Comparison of ENCODE assay signal across 8 cellular contexts in the genomic region with DNA sequence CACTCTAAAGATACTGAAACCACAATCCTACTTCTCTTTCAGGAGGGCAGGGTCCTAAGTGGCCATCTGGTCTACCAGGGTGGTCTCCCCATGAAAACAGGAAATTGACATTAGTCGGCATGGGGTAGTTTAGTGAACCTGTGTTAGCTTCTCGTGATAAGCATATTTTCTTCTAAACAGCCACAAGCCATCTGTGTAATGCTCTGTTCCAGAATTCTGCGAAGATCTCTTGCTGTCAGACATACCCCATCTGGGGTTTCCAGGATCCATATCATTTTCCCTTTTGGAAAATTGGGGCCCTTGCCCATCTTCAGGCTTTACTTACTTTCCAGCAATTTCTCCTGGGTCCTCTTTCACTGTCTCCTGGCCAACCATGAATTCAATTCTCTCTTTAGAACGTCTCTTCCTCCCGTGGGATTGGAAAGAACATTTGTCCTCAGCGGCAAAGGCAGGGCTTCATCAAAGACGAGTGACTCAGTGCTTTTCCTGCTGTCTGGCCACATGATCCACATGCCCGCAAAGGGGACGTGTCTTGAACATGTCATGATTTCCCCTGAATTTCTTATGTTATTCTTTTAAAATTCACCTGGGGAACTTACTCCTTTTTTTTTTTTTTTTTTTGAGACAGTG. TPM values are rescaled to one million over a fixed set of nuclear protein-coding genes. Genes with fewer than 3 reads are reported as not detected.
A peak's percentile ranks its signal among the peaks of the same experiment; 100 is the strongest.
DNase-seq lines count a peak whose midpoint lies in the region; ATAC-seq, FAIRE-seq and TF ChIP-seq lines count a peak whose summit lies in the region.

No MANE protein-coding gene starts in this region.

- peak overlapping the region; percentile 73 for H3K4me2 ChIP-seq in IMR-90 (ENCODE audit: low read depth, low read length)
- peak overlapping the region; percentile 21 for H3K4me2 ChIP-seq in K562 (ENCODE audit: insufficient read depth, low read length)

- H3K4me1 ChIP-seq in A673 (ENCODE audit: insufficient read depth, low read length, poor library complexity, severe bottlenecking) (peaks cover 9% of the 10 kb centered on the region), IMR-90 (ENCODE audit: control insufficient read depth, insufficient read depth, low read length) (peaks cover 9% of the 10 kb centered on the region; the same call in 1 of the 2 replicates), K562 (replicated peaks in 1 of 2; ENCODE audit: control insufficient read depth in 2 of 2, insufficient read depth in 2 of 2, low read length in 2 of 2) (peaks cover 14 to 16% of the 10 kb centered on the region in 2 experiments; a peak in 4 of 5 replicates)

- no peaks in the 10 kb centered on the region for H3K79me1 ChIP-seq in IMR-90 (ENCODE audit: low read depth in 1 of 2, low read length in 2 of 2)

- TF ChIP-seq EP300 in K562 (IDR thresholded peaks at IDR 0.05; ENCODE audit: low read length): no peak

- BruUV-seq in A673 (replicated peaks; lab: Mats Ljungman, UMichigan): no TSS peak
- BruUV-seq in IMR-90 (replicated peaks; lab: Mats Ljungman, UMichigan): no TSS peak
- no TSS peak for BruUV-seq in K562 (replicated peaks; lab: Mats Ljungman, UMichigan)

- H4K20me1 ChIP-seq in IMR-90 (ENCODE audit: insufficient read depth, low read length): no peaks in the 10 kb centered on the region; the same call in 1 of the 2 replicates
- H4K20me1 ChIP-seq in K562 (replicated peaks; ENCODE audit: control insufficient read depth, insufficient read depth, low read length): no peaks in the 10 kb centered on the region; the same call in 1 of the 2 replicates

- peak overlapping the region; percentile 51; the same call in 1 of the 2 replicates for H4K5ac ChIP-seq in IMR-90 (ENCODE audit: low read depth, low read length)

- H3K4me3 ChIP-seq in A673 (ENCODE audit: low read depth, low read length, poor library complexity, severe bottlenecking) (no peak overlapping the region), IMR-90 (ENCODE audit: insufficient read depth, low read depth, low read length) (no peak overlapping the region), K562 (no peak overlapping the region)

- no peak for TF ChIP-seq RAD21 in IMR-90 (IDR thresholded peaks at IDR 0.05; ENCODE audit: low read length)
- TF ChIP-seq RAD21 in K562 (CRISPR knock-in tag; conservative IDR thresholded peaks at IDR 0.05 in 1 of 2, IDR thresholded peaks at IDR 0.05 in 1 of 2): no peak

- H4K8ac ChIP-seq in IMR-90 (ENCODE audit: low read depth in 2 of 2, low read length in 2 of 2): peak overlapping the region in 1 of 2 experiments; percentile 79; a peak in 2 of 4 replicates

- peak overlapping the region; percentile 74 for H2BK5ac ChIP-seq in IMR-90 (ENCODE audit: low read depth, low read length, poor library complexity, severe bottlenecking)

- peak overlapping the region; percentile 65; the same call in 1 of the 2 replicates for H3K4ac ChIP-seq in IMR-90 (ENCODE audit: low read depth, low read length)

- CTCF ChIA-PET in A673 (lab: Charles Lee) (no interaction called here), IMR-90 (lab: Yijun Ruan, JAX) (no interaction called here), K562 (lab: Yijun Ruan, JAX; ENCODE audit: low intra/inter-chr PET ratio) (no interaction called here)

- H3K23ac ChIP-seq in IMR-90 (ENCODE audit: low read depth, low read length): peak overlapping the region; percentile 55; the same call in 1 of the 2 replicates

- peak overlapping the region; percentile 63; the same call in 1 of the 2 replicates for H3K18ac ChIP-seq in IMR-90 (ENCODE audit: low read depth, low read length)

- TF ChIP-seq CTCF in A673 (conservative IDR thresholded peaks at IDR 0.05; ENCODE audit: low read depth, low read length) (no peak), IMR-90 (conservative IDR thresholded peaks at IDR 0.05; ENCODE audit: low read depth, low read length) (no peak), K562 (IDR thresholded peaks at IDR 0.05 in 2 of 3, conservative IDR thresholded peaks at IDR 0.05 in 1 of 3; ENCODE audit: insufficient read depth in 2 of 3, low read depth in 1 of 3, low read length in 3 of 3) (no peak)

- dilution Hi-C loops in IMR-90 (cut with HindIII; ENCODE audit: low sequenced_read_pairs, unreplicated experiment): no loop called here

- H3K36me3 ChIP-seq in A673 (ENCODE audit: insufficient read depth, low read length, poor library complexity, severe bottlenecking): no peaks in the 10 kb centered on the region
- no peaks in the 10 kb centered on the region for H3K36me3 ChIP-seq in IMR-90 (ENCODE audit: control insufficient read depth, insufficient read depth, low read length)
- no peaks in the 10 kb centered on the region for H3K36me3 ChIP-seq in K562 (ENCODE audit: control insufficient read depth, insufficient read depth, low read length)

- H2BK15ac ChIP-seq in IMR-90 (ENCODE audit: low read depth, low read length): peak overlapping the region; percentile 10; the same call in 1 of the 3 replicates

- peak overlapping the region; percentile 29 for H2AK9ac ChIP-seq in IMR-90 (replicated peaks; ENCODE audit: low read depth, low read length, poor library complexity)

- no peaks in the 10 kb centered on the region for H3K79me2 ChIP-seq in K562 (ENCODE audit: control insufficient read depth, insufficient read depth, low read length)

- peak overlapping the region; percentile 24 for H3K9ac ChIP-seq in IMR-90 (ENCODE audit: low read depth, low read length)
- no peak overlapping the region for H3K9ac ChIP-seq in K562 (ENCODE audit: insufficient read depth in 1 of 2, low read depth in 2 of 2, low read length in 2 of 2)

- peak overlapping the region; percentile 79; the same call in 1 of the 2 replicates for H2AK5ac ChIP-seq in IMR-90 (ENCODE audit: low read depth, low read length)

- no CpG with 5 or more reads among the region's 9 CpGs for WGBS in IMR-90 (ENCODE audit: extremely low coverage in 2 of 2, insufficient read length in 1 of 2), 2 experiments
- WGBS in K562 (ENCODE audit: insufficient coverage, low coverage, missing lambda C conversion rate): 5% methylated on average over 9 of the region's 9 CpGs

- H3K9me3 ChIP-seq in A673 (ENCODE audit: low read depth, low read length, poor library complexity, severe bottlenecking) (no peaks in the 10 kb centered on the region), IMR-90 (ENCODE audit: control insufficient read depth, insufficient read depth, low read length) (no peaks in the 10 kb centered on the region), K562 (replicated peaks; ENCODE audit: control insufficient read depth, insufficient read depth, low read depth, low read length) (0 out of 2 replicates have a peak, but pooled peaks cover 3% of the 10 kb centered on the region)

- peak overlapping the region; percentile 80 for H2BK20ac ChIP-seq in IMR-90 (ENCODE audit: low read depth, low read length)

- H4K91ac ChIP-seq in IMR-90 (ENCODE audit: insufficient read depth, low read depth, low read length): no peak overlapping the region; the same call in 1 of the 2 replicates

- H3K9me1 ChIP-seq in IMR-90 (ENCODE audit: insufficient read depth, low read length): no peaks in the 10 kb centered on the region
- H3K9me1 ChIP-seq in K562 (ENCODE audit: control insufficient read depth, insufficient read depth, low read length): no peaks in the 10 kb centered on the region

- in situ Hi-C loops in IMR-90 (cut with MboI; ENCODE audit: low sequenced_read_pairs): no loop called here
- in situ Hi-C loops in K562 (cut with MboI): no loop called here

- TF ChIP-seq POLR2A in IMR-90 (IDR thresholded peaks at IDR 0.05; ENCODE audit: low read depth, low read length) (no peak), K562 (conservative IDR thresholded peaks at IDR 0.05) (no peak)

- H2AFZ ChIP-seq in IMR-90 (replicated peaks; ENCODE audit: low read length, poor library complexity) (peak overlapping the region; percentile 17), K562 (ENCODE audit: low read depth, low read length) (peak overlapping the region; percentile 82)

- peak overlapping the region; percentile 88; the same call in 1 of the 2 replicates for H2BK120ac ChIP-seq in IMR-90 (ENCODE audit: low read depth, low read length)

- peak overlapping the region; percentile 62 for H3K14ac ChIP-seq in IMR-90 (replicated peaks; ENCODE audit: low read depth, low read length)

- peak; percentile 70 for FAIRE-seq in K562 (lab: Jason Lieb, UNC)

- no peak overlapping the region; the same call in 1 of the 2 replicates for H3K56ac ChIP-seq in IMR-90 (ENCODE audit: extremely low read depth, insufficient read depth, low read length)

- POLR2A ChIA-PET in A673 (lab: Charles Lee; ENCODE audit: low non-redundant PET): no interaction called here
- POLR2A ChIA-PET in IMR-90 (lab: Charles Lee; ENCODE audit: unreplicated experiment): no interaction called here
- POLR2A ChIA-PET in K562 (lab: Yijun Ruan, JAX): interaction anchor here (1.6 kb wide), 1 partner anchor 18 kb away, joined by 4 read pairs; no protein-coding TSS in a partner anchor

- no peaks in the 10 kb centered on the region for H3K27me3 ChIP-seq in A673 (replicated peaks; ENCODE audit: insufficient read depth, low read depth, low read length, poor library complexity)
- peaks cover 2% of the 10 kb centered on the region; the same call in 1 of the 2 replicates for H3K27me3 ChIP-seq in IMR-90 (ENCODE audit: control insufficient read depth, insufficient read depth, low read length)
- H3K27me3 ChIP-seq in K562 (ENCODE audit: control insufficient read depth in 2 of 2, insufficient read depth in 2 of 2, low read length in 2 of 2): peaks cover 2 to 20% of the 10 kb centered on the region in 2 experiments; a peak in 2 of 5 replicates

- DNase-seq in A673 (ENCODE audit: low spot score): peak; percentile 63
- DNase-seq in IMR-90: peak; percentile 81
- peak in 1 of 4 experiments; percentile 36 for DNase-seq in K562 (ENCODE audit: extremely low read depth in 1 of 4, low spot score in 3 of 4)
- peak; percentile 69 to 94 for DNase-seq in lung microvascular endothelial cell (ENCODE audit: low read depth in 2 of 2)
- no peak for DNase-seq in NCI-H146 treated with DMSO at 0.1 percent for 48 hours (lab: John Stamatoyannopoulos, UW; ENCODE audit: unreplicated experiment)
- DNase-seq in NCI-H2029 treated with DMSO at 0.1 percent for 48 hours (lab: John Stamatoyannopoulos, UW): no peak
- no peak for DNase-seq in left colon

- H3K27ac ChIP-seq in A673 (ENCODE audit: low read depth, low read length, poor library complexity, severe bottlenecking): no peak overlapping the region
- peak overlapping the region; percentile 19; the same call in 1 of the 2 replicates for H3K27ac ChIP-seq in IMR-90 (ENCODE audit: insufficient read depth, low read length)
- no peak overlapping the region for H3K27ac ChIP-seq in K562 (ENCODE audit: extremely low read depth, low read depth, low read length)

- intact Hi-C loops in A673 (cut with micrococcal nuclease; ENCODE audit: unreplicated experiment) (no loop called here), IMR-90 (cut with micrococcal nuclease) (no loop called here), K562 (cut with micrococcal nuclease) (no loop called here), left colon (cut with DNase I, micrococcal nuclease) (no loop called here)

- ATAC-seq in IMR-90 (ENCODE audit: low read depth) (peak; percentile 92), K562 (peak; percentile 58), HG03571 (IDR thresholded peaks at IDR 0.05; ENCODE audit: unreplicated experiment) (no peak), left colon (no peak)

RNA-seq across cellular contexts. Expression of a gene that starts 21.4 kb away (rescaled TPM):
- total RNA-seq in A673 (2021) (227 and 276 TPM in 2 replicates), IMR-90 (2012; rRNA removed) (12.9 and 15.3 TPM in 2 replicates), K562 (2014; rRNA removed) (18.2 and 22.3 TPM in 2 replicates), K562 (2014; rRNA removed; fragmentation: Illumina TruSeq; extraction: Trizol) (2.8 and 4.1 TPM in 2 replicates), K562 (2015; rRNA removed; fragmentation: Illumina TruSeq; extraction: Trizol) (8.1 and 8.4 TPM in 2 replicates), K562 (2021) (124 and 126 TPM in 2 replicates), lung microvascular endothelial cell (10.5 TPM in 2 replicates), left colon (100 to 1,000 TPM; 134 to 153 TPM)
- polyA plus RNA-seq in IMR-90 (2012; rRNA removed) (40.8 and 50.2 TPM in 2 replicates), K562 (2011; rRNA removed) (3.1 and 4.2 TPM in 2 replicates), K562 (2014; fragmentation: Illumina TruSeq; extraction: Trizol) (22.6 and 36.3 TPM in 2 replicates), K562 (2014; fragmentation: Nextera tagmentation; extraction: Ambion mirVana) (under 1 TPM; 0.18 to 0.20 TPM), K562 (2014; rRNA removed) (24.9 and 29.2 TPM in 2 replicates)
- 55.0 and 56.1 TPM in 2 replicates for polyA plus RNA-seq in IMR-90 (2012; cell fraction: cytosol; rRNA removed)
- 151 and 276 TPM in 2 replicates for polyA plus RNA-seq in IMR-90 (2012; cell fraction: nucleus; rRNA removed; ENCODE audit: low replicate concordance)
- total RNA-seq in K562 (2011; cell fraction: chromatin; rRNA removed; ENCODE audit: low replicate concordance): 66.7 and 165 TPM in 2 replicates
- total RNA-seq in K562 (2011; cell fraction: nucleolus; rRNA removed): 51.9 and 54.2 TPM in 2 replicates
- 57.6 and 83.1 TPM in 2 replicates for total RNA-seq in K562 (2011; cell fraction: nucleoplasm; rRNA removed)
- 4.1 and 9.7 TPM in 2 replicates for polyA plus RNA-seq in K562 (2011; cell fraction: cytosol; rRNA removed)
- polyA plus RNA-seq in K562 (2011; cell fraction: nucleus; rRNA removed): 20.4 and 29.6 TPM in 2 replicates
- polyA plus RNA-seq in K562 (2012): 56.5 and 65.0 TPM in 2 replicates
- polyA minus RNA-seq in K562 (2011; rRNA and poly(A)+ RNA removed): 7.3 and 9.9 TPM in 2 replicates
- polyA minus RNA-seq in K562 (2011; cell fraction: cytosol; rRNA and poly(A)+ RNA removed): 27.1 and 60.8 TPM in 2 replicates
- polyA minus RNA-seq in K562 (2011; cell fraction: nucleus; rRNA and poly(A)+ RNA removed): 18.8 and 19.2 TPM in 2 replicates

Comparison
In these comparisons a context has a peak if more than half of its experiments do, and no peak if none do; other contexts are left out.
1. DNase-seq: peak in A673 (single experiment), IMR-90 (single experiment) and lung microvascular endothelial cell (2 of 2); none in NCI-H146 treated with DMSO at 0.1 percent for 48 hours (single experiment), NCI-H2029 treated with DMSO at 0.1 percent for 48 hours (single experiment) and left colon (0 of 2).
2. ATAC-seq: peak in IMR-90 (single experiment) and K562 (single experiment); none in HG03571 (single experiment) and left colon (single experiment).